ENCODE assay signal across 14 cellular contexts in genomic region chr1:185312361-185312760, GRCh38. TPM values are rescaled to one million over a fixed set of nuclear protein-coding genes. Genes with fewer than 3 reads are reported as not detected.
DNase-seq lines count a peak whose midpoint lies in the region; ATAC-seq, FAIRE-seq and TF ChIP-seq lines count a peak whose summit lies in the region.
"Had no signal": no experiment of that assay in that cellular context is flagged by ENCODE, and none has a peak within 500 bp of the region (broad histone marks: within the 10 kb centered on the region; RNA-seq: fewer than 3 reads in every experiment).

No MANE protein-coding gene starts in this region.

- H3K27ac Mint-ChIP-seq in activated CD8-positive, alpha-beta T cell treated with anti-CD3 and anti-CD28 coated beads, Interleukin-2, amount 10 ng/mL, durations not matched to agents 7 days and 5 days: peak overlapping the region; percentile 33
- no peak overlapping the region for H3K27ac Mint-ChIP-seq in type B pancreatic cell

- H3K36me3 ChIP-seq in HepG2 (replicated peaks in 1 of 2; ENCODE audit: control insufficient read depth in 1 of 2, insufficient read depth in 2 of 2, low read length in 2 of 2) (peaks cover 12 to 17% of the 10 kb centered on the region in 2 experiments), right lobe of liver (peaks cover 0 to 19% (median 10%) of the 10 kb centered on the region in 4 donors), kidney epithelial cell (ENCODE audit: control insufficient read depth, insufficient read depth, low read length) (no peaks in the 10 kb centered on the region)

- H3K4me3 ChIP-seq in HepG2 (replicated peaks in 1 of 3; ENCODE audit: insufficient read depth in 1 of 3, low read depth in 2 of 3, low read length in 3 of 3): peak overlapping the region in 1 of 3 experiments; percentile 19; a peak in 1 of 6 replicates
- H3K4me3 ChIP-seq in right lobe of liver: no peak overlapping the region
- peak overlapping the region; percentile 4 for H3K4me3 ChIP-seq in kidney epithelial cell (ENCODE audit: low read depth, low read length)
- no peak overlapping the region for H3K4me3 ChIP-seq in lower leg skin (ENCODE audit: low read depth, poor library complexity, severe bottlenecking)

- no peak overlapping the region for H2AFZ ChIP-seq in HepG2 (ENCODE audit: low read length)

- H3K4me2 ChIP-seq in HepG2 (ENCODE audit: low read depth, low read length): peak overlapping the region; percentile 77

- H3K27ac ChIP-seq in HepG2 (ENCODE audit: extremely low read length, insufficient read depth, low read length) (no peak overlapping the region), right lobe of liver (no peak overlapping the region)

- 88% methylated on average over 4 of the region's 4 CpGs for WGBS in HepG2 (ENCODE audit: low lambda C conversion rate)
- 88% methylated on average over 4 of the region's 4 CpGs for WGBS in right lobe of liver (ENCODE audit: insufficient coverage, low coverage, low lambda C conversion rate, missing lambda C conversion rate)
- 63 to 65% methylated on average over 4 of the region's 4 CpGs for WGBS in lower leg skin, 2 donors

- H3K27me3 ChIP-seq in HepG2 (ENCODE audit: control insufficient read depth in 1 of 2, insufficient read depth in 2 of 2, low read length in 2 of 2) (no peaks in the 10 kb centered on the region), right lobe of liver (no peaks in the 10 kb centered on the region), kidney epithelial cell (ENCODE audit: control insufficient read depth, insufficient read depth, low read length) (no peaks in the 10 kb centered on the region)
- H3K27me3 ChIP-seq: stomach had no signal

- CTCF ChIA-PET in HepG2 (lab: Yijun Ruan, JAX; ENCODE audit: low intra/inter-chr PET ratio, low total read pairs): no interaction called here
- CTCF ChIA-PET in activated CD8-positive, alpha-beta T cell treated with anti-CD3 and anti-CD28 coated beads, Interleukin-2, amount 10 ng/mL, durations not matched to agents 7 days and 5 days (lab: Charles Lee): interaction anchor here (3.0 kb wide), 1 partner anchor 368 kb away, joined by 15 read pairs; no protein-coding TSS in a partner anchor

- H3K36me3 Mint-ChIP-seq in activated CD8-positive, alpha-beta T cell treated with anti-CD3 and anti-CD28 coated beads, Interleukin-2, amount 10 ng/mL, durations not matched to agents 7 days and 5 days (ENCODE audit: low read depth): peaks cover 70% of the 10 kb centered on the region
- peaks cover 22% of the 10 kb centered on the region for H3K36me3 Mint-ChIP-seq in type B pancreatic cell

- FAIRE-seq in HepG2 (lab: Jason Lieb, UNC): no peak
- FAIRE-seq: RCC 7860 had no signal

- peaks cover 40% of the 10 kb centered on the region for H3K4me1 Mint-ChIP-seq in activated CD8-positive, alpha-beta T cell treated with anti-CD3 and anti-CD28 coated beads, Interleukin-2, amount 10 ng/mL, durations not matched to agents 7 days and 5 days (ENCODE audit: low read depth)
- H3K4me1 Mint-ChIP-seq in type B pancreatic cell (ENCODE audit: unreplicated experiment): peaks cover 26% of the 10 kb centered on the region

- H3K27me3 Mint-ChIP-seq in activated CD8-positive, alpha-beta T cell treated with anti-CD3 and anti-CD28 coated beads, Interleukin-2, amount 10 ng/mL, durations not matched to agents 7 days and 5 days (ENCODE audit: low read depth): no peaks in the 10 kb centered on the region
- H3K27me3 Mint-ChIP-seq in type B pancreatic cell: no peaks in the 10 kb centered on the region

- TF ChIP-seq CTCF in HepG2 (CRISPR knock-in tag; IDR thresholded peaks at IDR 0.05) (no peak), right lobe of liver (IDR thresholded peaks at IDR 0.05) (no peak), kidney epithelial cell (IDR thresholded peaks at IDR 0.05; ENCODE audit: insufficient read depth, low read length, poor library complexity, severe bottlenecking) (no peak), type B pancreatic cell (conservative IDR thresholded peaks at IDR 0.05) (no peak), lower leg skin (IDR thresholded peaks at IDR 0.05) (no peak)

- H3K9me3 ChIP-seq in HepG2 (ENCODE audit: low read length): no peaks in the 10 kb centered on the region
- no peaks in the 10 kb centered on the region for H3K9me3 ChIP-seq in right lobe of liver
- H3K9me3 ChIP-seq: stomach had no signal

- in situ Hi-C loops in HepG2 (cut with HindIII; ENCODE audit: extremely low pct_ligation_motif_present, low pct_unique_long_range_greater_than_20kb): loop anchor here (10.0 kb wide), 1 partner anchor 372 kb away; no protein-coding TSS in a partner anchor

- intact Hi-C loops in HepG2 (cut with micrococcal nuclease; ENCODE audit: unreplicated experiment) (no loop called here), right lobe of liver (cut with DNase I) (loop anchor here in 1 of 2 donors (10.0 kb wide), 2 partner anchors 162 to 372 kb away; no protein-coding TSS in a partner anchor), lower leg skin (cut with DNase I; ENCODE audit: low total_unique reads) (loop anchor here (5.0 kb wide), 1 partner anchor 570 kb away; no protein-coding TSS in a partner anchor)

- no peak overlapping the region for H3K9ac ChIP-seq in HepG2 (ENCODE audit: insufficient read depth, low read depth, low read length)

- no peak for TF ChIP-seq RAD21 in HepG2 (CRISPR knock-in tag; IDR thresholded peaks at IDR 0.05)

- H3K79me2 ChIP-seq in HepG2 (ENCODE audit: insufficient read depth, low read length): peaks cover 66% of the 10 kb centered on the region

- TF ChIP-seq EP300 in HepG2 (IDR thresholded peaks at IDR 0.05; ENCODE audit: low read depth in 2 of 2, low read length in 2 of 2) (no peak), HepG2 (CRISPR knock-in tag; IDR thresholded peaks at IDR 0.05; ENCODE audit: borderline replicate concordance) (no peak)

- H3K9me3 Mint-ChIP-seq in activated CD8-positive, alpha-beta T cell treated with anti-CD3 and anti-CD28 coated beads, Interleukin-2, amount 10 ng/mL, durations not matched to agents 7 days and 5 days (ENCODE audit: insufficient read depth): no peaks in the 10 kb centered on the region
- H3K9me3 Mint-ChIP-seq in type B pancreatic cell: no peaks in the 10 kb centered on the region

- ATAC-seq in HepG2 (no peak), right lobe of liver (no peak), HG03135 (IDR thresholded peaks at IDR 0.05; ENCODE audit: unreplicated experiment) (no peak)
- ATAC-seq in activated CD8-positive, alpha-beta T cell treated with anti-CD3 and anti-CD28 coated beads, Interleukin-2, amount 10 ng/mL, durations not matched to agents 7 days and 5 days: no peak
- ATAC-seq: left cardiac atrium had no signal

- peaks cover 46% of the 10 kb centered on the region for H3K4me1 ChIP-seq in HepG2 (ENCODE audit: insufficient read depth, low read length)
- H3K4me1 ChIP-seq in right lobe of liver: peaks cover 0 to 39% (median 11%) of the 10 kb centered on the region in 4 donors

- POLR2A ChIA-PET in HepG2 (lab: Yijun Ruan, JAX): no interaction called here
- POLR2A ChIA-PET in activated CD8-positive, alpha-beta T cell treated with anti-CD3 and anti-CD28 coated beads, Interleukin-2, amount 10 ng/mL, durations not matched to agents 7 days and 5 days (lab: Charles Lee): no interaction called here

- no TSS peak for BruUV-seq in HepG2 (replicated peaks; lab: Mats Ljungman, UMichigan)

- TF ChIP-seq POLR2A in HepG2 (IDR thresholded peaks at IDR 0.05; ENCODE audit: insufficient read depth in 1 of 2, low read depth in 2 of 2, low read length in 2 of 2) (no peak), right lobe of liver (IDR thresholded peaks at IDR 0.05) (no peak), lower leg skin (IDR thresholded peaks at IDR 0.05) (no peak)

- DNase-seq in HepG2 (ENCODE audit: low spot score): no peak
- no peak for DNase-seq in right lobe of liver
- DNase-seq in activated CD8-positive, alpha-beta T cell treated with anti-CD3 and anti-CD28 coated beads, Interleukin-2, amount 10 ng/mL, durations not matched to agents 7 days and 5 days: no peak
- DNase-seq in kidney epithelial cell (ENCODE audit: low read depth): no peak
- DNase-seq in type B pancreatic cell (ENCODE audit: extremely low spot score, unreplicated experiment): no peak
- no peak for DNase-seq in lower leg skin (ENCODE audit: low spot score in 2 of 2)
- DNase-seq in SIG-M5 treated with dmso at 0.1 percent for 504 hours (lab: John Stamatoyannopoulos, UW; ENCODE audit: unreplicated experiment): no peak
- DNase-seq: aorta; effector memory CD4-positive, alpha-beta T cell; left cardiac atrium; MM.1S; stomach had no signal

- H3K4me3 Mint-ChIP-seq in activated CD8-positive, alpha-beta T cell treated with anti-CD3 and anti-CD28 coated beads, Interleukin-2, amount 10 ng/mL, durations not matched to agents 7 days and 5 days: peak overlapping the region; percentile 90
- H3K4me3 Mint-ChIP-seq in type B pancreatic cell: peak overlapping the region; percentile 11

- peaks cover 40% of the 10 kb centered on the region for H4K20me1 ChIP-seq in HepG2 (ENCODE audit: insufficient read depth, low read length)

RNA-seq across cellular contexts. Expression of gene IVNS1ABP, which starts 4.7 kb away (rescaled TPM):
- total RNA-seq in HepG2 (2016; rRNA removed; fragmentation: Illumina TruSeq; extraction: Trizol): 41.6 and 51.7 TPM in 2 replicates
- total RNA-seq in HepG2 (2016; cell fraction: cytosol; rRNA removed; fragmentation: Illumina TruSeq; extraction: Trizol; ENCODE audit: low read depth): 9.0 and 9.3 TPM in 2 replicates
- total RNA-seq in HepG2 (2016; cell fraction: insoluble cytoplasmic fraction; rRNA removed; fragmentation: Illumina TruSeq; extraction: Trizol): 41.9 and 52.5 TPM in 2 replicates
- total RNA-seq in HepG2 (2016; cell fraction: membrane; rRNA removed; fragmentation: Illumina TruSeq; extraction: Trizol): 19.8 and 21.2 TPM in 2 replicates
- 119 and 126 TPM in 2 replicates for total RNA-seq in HepG2 (2016; cell fraction: nucleus; rRNA removed; fragmentation: Illumina TruSeq; extraction: Trizol)
- polyA plus RNA-seq in HepG2 (2011; rRNA removed): 38.2 and 49.1 TPM in 2 replicates
- polyA plus RNA-seq in HepG2 (2011; cell fraction: cytosol; rRNA removed): 11.5 and 17.3 TPM in 2 replicates
- polyA plus RNA-seq in HepG2 (2011; cell fraction: nucleus; rRNA removed): 83.0 and 93.5 TPM in 2 replicates
- 40.9 and 57.2 TPM in 2 replicates for polyA plus RNA-seq in HepG2 (2012)
- polyA plus RNA-seq in HepG2 (2016; cell fraction: cytosol; fragmentation: Illumina TruSeq; extraction: Trizol; ENCODE audit: low read depth): 2.8 and 3.5 TPM in 2 replicates
- 38.7 and 40.0 TPM in 2 replicates for polyA plus RNA-seq in HepG2 (2016; cell fraction: insoluble cytoplasmic fraction; fragmentation: Illumina TruSeq; extraction: Trizol; ENCODE audit: low read depth)
- polyA plus RNA-seq in HepG2 (2016; cell fraction: membrane; fragmentation: Illumina TruSeq; extraction: Trizol; ENCODE audit: low read depth): 9.3 and 11.3 TPM in 2 replicates
- polyA plus RNA-seq in HepG2 (2016; cell fraction: nucleus; fragmentation: Illumina TruSeq; extraction: Trizol; ENCODE audit: insufficient read depth, low read depth): 65.5 and 70.1 TPM in 2 replicates
- polyA minus RNA-seq in HepG2 (2011; rRNA and poly(A)+ RNA removed; ENCODE audit: low replicate concordance): 35.4 and 52.1 TPM in 2 replicates
- polyA minus RNA-seq in HepG2 (2011; cell fraction: cytosol; rRNA and poly(A)+ RNA removed): 15.7 and 16.1 TPM in 2 replicates
- polyA minus RNA-seq in HepG2 (2011; cell fraction: nucleus; rRNA and poly(A)+ RNA removed): 378 and 394 TPM in 2 replicates
- 10 to 100 TPM; 17.0 to 38.3 (median 26.8) TPM for total RNA-seq in right lobe of liver
- total RNA-seq in activated CD8-positive, alpha-beta T cell treated with anti-CD3 and anti-CD28 coated beads, Interleukin-2, amount 10 ng/mL, durations not matched to agents 7 days and 5 days: 100 to 1,000 TPM; 216 to 234 TPM
- 69.3 and 73.8 TPM in 2 replicates for total RNA-seq in kidney epithelial cell
- total RNA-seq in type B pancreatic cell (ENCODE audit: low replicate concordance): 63.7 and 98.2 TPM in 2 replicates
- 100 to 1,000 TPM in 2 of 4 donors, 10 to 100 TPM in 2; 68.8 to 124 (median 97.7) TPM for total RNA-seq in lower leg skin
